8 cellular contexts compared by ENCODE assay signal in the genomic region with DNA sequence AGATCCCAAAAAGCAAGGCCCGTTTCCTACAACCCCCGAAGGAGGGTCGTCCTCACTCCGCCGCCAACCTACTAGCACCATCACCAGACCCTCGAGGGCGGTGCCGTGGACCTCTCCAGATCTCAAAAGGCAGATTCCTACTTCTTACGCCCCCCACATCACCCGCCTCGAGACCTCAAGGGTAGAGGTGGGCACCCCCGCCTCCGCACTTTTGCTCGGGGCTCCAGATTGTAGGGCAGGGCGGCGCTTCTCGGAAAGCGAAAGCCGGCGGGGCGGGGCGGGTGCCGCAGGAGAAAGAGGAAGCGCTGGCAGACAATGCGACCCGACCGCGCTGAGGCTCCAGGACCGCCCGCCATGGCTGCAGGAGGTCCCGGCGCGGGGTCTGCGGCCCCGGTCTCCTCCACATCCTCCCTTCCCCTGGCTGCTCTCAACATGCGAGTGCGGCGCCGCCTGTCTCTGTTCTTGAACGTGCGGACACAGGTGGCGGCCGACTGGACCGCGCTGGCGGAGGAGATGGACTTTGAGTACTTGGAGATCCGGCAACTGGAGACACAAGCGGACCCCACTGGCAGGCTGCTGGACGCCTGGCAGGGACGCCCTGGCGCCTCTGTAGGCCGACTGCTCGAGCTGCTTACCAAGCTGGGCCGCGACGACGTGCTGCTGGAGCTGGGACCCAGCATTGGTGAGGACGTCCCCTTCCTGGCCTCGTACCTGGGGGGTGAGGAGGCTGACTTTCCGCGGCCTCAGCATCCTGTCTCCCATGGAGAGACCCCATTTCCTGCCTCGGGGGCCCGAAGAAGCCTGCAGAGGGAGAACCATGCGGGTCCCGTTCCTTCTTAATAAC. TPM values are rescaled to one million over a fixed set of nuclear protein-coding genes. Genes with fewer than 3 reads are reported as not detected.
DNase-seq lines count a peak whose midpoint lies in the region; ATAC-seq and TF ChIP-seq lines count a peak whose summit lies in the region.

Gene MYD88, plus strand, starts transcription at position 315 of the 844 bp plus-strand sequence. Its CDS starts 40 bp downstream, at position 355.

- H3K4me3 Mint-ChIP-seq in activated T-helper 1 cell treated with anti-CD3 and anti-CD28 coated beads, Interleukin-12 subunit alpha, Interleukin-12 subunit beta, Interleukin-2, Interleukin-4 antibody, amounts not matched to agents 30 ng/mL and 10 ng/mL and 1 ng/mL, durations not matched to agents 14 hours and 24 hours and 36 hours: peak within 1 kb of the TSS; percentile 94
- peak within 1 kb of the TSS; percentile 85 to 100 (median 96) for H3K4me3 Mint-ChIP-seq in naive thymus-derived CD8-positive, alpha-beta T cell
- H3K4me3 Mint-ChIP-seq in stimulated activated naive B cell treated with anti-CD40 and anti-IgM and Interleukin-4, amounts not matched to agents 10 μg/mL and 1 μg/mL and 100 μg/mL, for 72 hours: peak within 1 kb of the TSS; percentile 85 to 87

- in situ Hi-C loops in ACHN (cut with HindIII; ENCODE audit: low pct_ligation_motif_present, low pct_unique_long_range_greater_than_20kb, low sequenced_read_pairs): no loop called here

- peak within 1 kb of the TSS; percentile 78 for H3K9ac ChIP-seq in fibroblast of lung (ENCODE audit: insufficient read depth, low read length)

- peak within 1 kb of the TSS; percentile 73 to 82 (median 80) for H3K4me3 ChIP-seq in fibroblast of lung (replicated peaks in 1 of 4; ENCODE audit: control extremely low read depth in 1 of 4, insufficient read depth in 1 of 4, low read depth in 3 of 4, low read length in 4 of 4)

- H3K36me3 ChIP-seq in fibroblast of lung (ENCODE audit: control insufficient read depth, insufficient read depth, low read length): peaks cover 5% of the 10 kb centered on the region

- peaks cover 18% of the 10 kb centered on the region for H3K79me2 ChIP-seq in fibroblast of lung (ENCODE audit: control insufficient read depth, insufficient read depth, low read length)

- no peaks in the 10 kb centered on the region for H3K9me3 Mint-ChIP-seq in activated T-helper 1 cell treated with anti-CD3 and anti-CD28 coated beads, Interleukin-12 subunit alpha, Interleukin-12 subunit beta, Interleukin-2, Interleukin-4 antibody, amounts not matched to agents 30 ng/mL and 10 ng/mL and 1 ng/mL, durations not matched to agents 14 hours and 24 hours and 36 hours
- no peaks in the 10 kb centered on the region for H3K9me3 Mint-ChIP-seq in naive thymus-derived CD8-positive, alpha-beta T cell
- H3K9me3 Mint-ChIP-seq in stimulated activated naive B cell treated with anti-CD40 and anti-IgM and Interleukin-4, amounts not matched to agents 10 μg/mL and 1 μg/mL and 100 μg/mL, for 72 hours: no peaks in the 10 kb centered on the region

- H3K27me3 Mint-ChIP-seq in activated T-helper 1 cell treated with anti-CD3 and anti-CD28 coated beads, Interleukin-12 subunit alpha, Interleukin-12 subunit beta, Interleukin-2, Interleukin-4 antibody, amounts not matched to agents 30 ng/mL and 10 ng/mL and 1 ng/mL, durations not matched to agents 14 hours and 24 hours and 36 hours (ENCODE audit: insufficient read depth): no peaks in the 10 kb centered on the region
- H3K27me3 Mint-ChIP-seq in naive thymus-derived CD8-positive, alpha-beta T cell: no peaks in the 10 kb centered on the region
- H3K27me3 Mint-ChIP-seq in stimulated activated naive B cell treated with anti-CD40 and anti-IgM and Interleukin-4, amounts not matched to agents 10 μg/mL and 1 μg/mL and 100 μg/mL, for 72 hours: no peaks in the 10 kb centered on the region

- intact Hi-C loops in activated T-helper 1 cell treated with anti-CD3 and anti-CD28 coated beads, Interleukin-12 subunit alpha, Interleukin-12 subunit beta, Interleukin-2, Interleukin-4 antibody, amounts not matched to agents 30 ng/mL and 10 ng/mL and 1 ng/mL, durations not matched to agents 14 hours and 24 hours and 36 hours (cut with micrococcal nuclease): loop anchor here (5.0 kb wide), 7 partner anchors 119 to 1244 kb away; partner anchors contain the start of genes SCN11A, SLC25A38 and WDR48

- peaks cover 12% of the 10 kb centered on the region for H3K4me1 ChIP-seq in fibroblast of lung (ENCODE audit: control insufficient read depth, extremely low read depth, insufficient read depth, low read length)

- H4K20me1 ChIP-seq in fibroblast of lung (ENCODE audit: control insufficient read depth, extremely low read depth, insufficient read depth, low read length): no peaks in the 10 kb centered on the region

- DNase-seq in ACHN (peak; percentile 62), RPMI8226 (peak; percentile 89), fibroblast of lung (ENCODE audit: low read depth in 2 of 2) (peak; percentile 52 to 60)
- peak; percentile 81 for DNase-seq in activated T-helper 1 cell treated with anti-CD3 and anti-CD28 coated beads, Interleukin-12 subunit alpha, Interleukin-12 subunit beta, Interleukin-2, Interleukin-4 antibody, amounts not matched to agents 30 ng/mL and 10 ng/mL and 1 ng/mL, durations not matched to agents 14 hours and 24 hours and 36 hours (ENCODE audit: low spot score)
- peak; percentile 76 to 92 (median 83) for DNase-seq in naive thymus-derived CD8-positive, alpha-beta T cell
- DNase-seq in stimulated activated naive B cell treated with anti-CD40 and anti-IgM and Interleukin-4, amounts not matched to agents 10 μg/mL and 1 μg/mL and 100 μg/mL, for 72 hours: peak; percentile 84

- H3K27ac ChIP-seq in fibroblast of lung (ENCODE audit: insufficient read depth, low read length): peak within 1 kb of the TSS; percentile 75

- H3K4me2 ChIP-seq in fibroblast of lung (ENCODE audit: extremely low read depth, insufficient read depth, low read length): peak within 1 kb of the TSS; percentile 98

- POLR2A ChIA-PET in naive thymus-derived CD8-positive, alpha-beta T cell (lab: Charles Lee): interaction anchor here (0.7 to 7.5 kb wide), 5 partner anchors 10 to 47 kb away, joined by 3 to 192 read pairs (median 5); partner anchors contain the start of gene OXSR1

- peaks cover 72% of the 10 kb centered on the region for H3K4me1 Mint-ChIP-seq in activated T-helper 1 cell treated with anti-CD3 and anti-CD28 coated beads, Interleukin-12 subunit alpha, Interleukin-12 subunit beta, Interleukin-2, Interleukin-4 antibody, amounts not matched to agents 30 ng/mL and 10 ng/mL and 1 ng/mL, durations not matched to agents 14 hours and 24 hours and 36 hours (ENCODE audit: low read depth)
- peaks cover 35 to 74% (median 69%) of the 10 kb centered on the region in 4 donors for H3K4me1 Mint-ChIP-seq in naive thymus-derived CD8-positive, alpha-beta T cell
- peaks cover 47 to 75% of the 10 kb centered on the region in 2 donors for H3K4me1 Mint-ChIP-seq in stimulated activated naive B cell treated with anti-CD40 and anti-IgM and Interleukin-4, amounts not matched to agents 10 μg/mL and 1 μg/mL and 100 μg/mL, for 72 hours

- peak within 1 kb of the TSS; percentile 84 for H2AFZ ChIP-seq in fibroblast of lung (ENCODE audit: low read length)

- H3K9me3 ChIP-seq in fibroblast of lung (ENCODE audit: control insufficient read depth, insufficient read depth, low read depth, low read length): no peaks in the 10 kb centered on the region

- TF ChIP-seq CTCF in fibroblast of lung (conservative IDR thresholded peaks at IDR 0.05 in 1 of 2, IDR thresholded peaks at IDR 0.05 in 1 of 2; ENCODE audit: low read depth in 1 of 2, low read length in 2 of 2): no peak

- no peaks in the 10 kb centered on the region for H3K27me3 ChIP-seq in fibroblast of lung (ENCODE audit: control insufficient read depth, insufficient read depth, low read length)

- H3K27ac Mint-ChIP-seq in activated T-helper 1 cell treated with anti-CD3 and anti-CD28 coated beads, Interleukin-12 subunit alpha, Interleukin-12 subunit beta, Interleukin-2, Interleukin-4 antibody, amounts not matched to agents 30 ng/mL and 10 ng/mL and 1 ng/mL, durations not matched to agents 14 hours and 24 hours and 36 hours: peak within 1 kb of the TSS; percentile 94
- peak within 1 kb of the TSS; percentile 95 to 99 (median 98) for H3K27ac Mint-ChIP-seq in naive thymus-derived CD8-positive, alpha-beta T cell
- H3K27ac Mint-ChIP-seq in stimulated activated naive B cell treated with anti-CD40 and anti-IgM and Interleukin-4, amounts not matched to agents 10 μg/mL and 1 μg/mL and 100 μg/mL, for 72 hours: peak within 1 kb of the TSS; percentile 92

- peaks cover 25% of the 10 kb centered on the region for H3K36me3 Mint-ChIP-seq in activated T-helper 1 cell treated with anti-CD3 and anti-CD28 coated beads, Interleukin-12 subunit alpha, Interleukin-12 subunit beta, Interleukin-2, Interleukin-4 antibody, amounts not matched to agents 30 ng/mL and 10 ng/mL and 1 ng/mL, durations not matched to agents 14 hours and 24 hours and 36 hours (ENCODE audit: low read depth)
- H3K36me3 Mint-ChIP-seq in naive thymus-derived CD8-positive, alpha-beta T cell: peaks cover 0 to 38% (median 0%) of the 10 kb centered on the region in 3 donors
- peaks cover 25 to 43% of the 10 kb centered on the region in 2 donors for H3K36me3 Mint-ChIP-seq in stimulated activated naive B cell treated with anti-CD40 and anti-IgM and Interleukin-4, amounts not matched to agents 10 μg/mL and 1 μg/mL and 100 μg/mL, for 72 hours

- ATAC-seq in GM18909 (IDR thresholded peaks at IDR 0.05; ENCODE audit: poor library complexity, unreplicated experiment): peak; percentile 42
- peak; percentile 45 for ATAC-seq in HG03280 (IDR thresholded peaks at IDR 0.05; ENCODE audit: unreplicated experiment)
- peak; percentile 67 to 68 for ATAC-seq in naive thymus-derived CD8-positive, alpha-beta T cell
- ATAC-seq in stimulated activated naive B cell treated with anti-CD40 and anti-IgM and Interleukin-4, amounts not matched to agents 10 μg/mL and 1 μg/mL and 100 μg/mL, for 72 hours (replicated peaks): peak; percentile 66 to 68

RNA-seq across cellular contexts. Expression of gene MYD88, which starts in this region (rescaled TPM):
- 38.6 and 42.1 TPM in 2 replicates for total RNA-seq in activated T-helper 1 cell treated with anti-CD3 and anti-CD28 coated beads, Interleukin-12 subunit alpha, Interleukin-12 subunit beta, Interleukin-2, Interleukin-4 antibody, amounts not matched to agents 30 ng/mL and 10 ng/mL and 1 ng/mL, durations not matched to agents 14 hours and 24 hours and 36 hours
- 10.3 and 12.1 TPM in 2 replicates for total RNA-seq in fibroblast of lung
- polyA plus RNA-seq in fibroblast of lung: 22.1 and 27.9 TPM in 2 replicates
- polyA plus RNA-seq in fibroblast of lung (2012): 27.0 and 32.1 TPM in 2 replicates
- polyA minus RNA-seq in fibroblast of lung (ENCODE audit: low replicate concordance): 167 and 190 TPM in 2 replicates
- 10 to 100 TPM; 40.6 to 44.7 TPM for total RNA-seq in naive thymus-derived CD8-positive, alpha-beta T cell
- 10 to 100 TPM; 54.5 to 73.9 (median 71.8) TPM for polyA plus RNA-seq in naive thymus-derived CD8-positive, alpha-beta T cell

Comparison
In these comparisons a context has a peak if more than half of its experiments do, and no peak if none do; other contexts are left out.
1. Peak in every context shown above with its lines: DNase-seq, ATAC-seq, H3K4me3 ChIP-seq and H3K27ac ChIP-seq.